14 cellular contexts compared by ENCODE assay signal in genomic region chr3:78754066-78754743, GRCh38.
A peak's percentile ranks its signal among the peaks of the same experiment; 100 is the strongest.
DNase-seq lines count a peak whose midpoint lies in the region; ATAC-seq and TF ChIP-seq lines count a peak whose summit lies in the region.
"Had no signal": no experiment of that assay in that cellular context is flagged by ENCODE, and none has a peak within 500 bp of the region (broad histone marks: within the 10 kb centered on the region; RNA-seq: fewer than 3 reads in every experiment).

No MANE protein-coding gene starts in this region.

- H3K27ac ChIP-seq in SK-N-SH (ENCODE audit: low read depth in 2 of 2, low read length in 1 of 2) = peak overlapping the region in 1 of 2 experiments; percentile 46; a peak in 2 of 4 replicates

- no peak for TF ChIP-seq CTCF in SK-N-SH (IDR thresholded peaks at IDR 0.05)

- DNase-seq in GM03348 (ENCODE audit: low spot score) (peak; percentile 62), SK-N-SH (no peak), fibroblast of peridontal ligament (ENCODE audit: extremely low read depth) (peak; percentile 79), putamen (ENCODE audit: low spot score) (peak; percentile 82), DMS114 treated with DMSO at 0.1 percent for 48 hours (lab: John Stamatoyannopoulos, UW; ENCODE audit: unreplicated experiment) (no peak), OCI-M1 (lab: John Stamatoyannopoulos, UW) (no peak)
- DNase-seq in activated CD8-positive, alpha-beta memory T cell treated with anti-CD3 and anti-CD28 coated beads for 24 hours = no peak
- DNase-seq: activated CD4-positive, alpha-beta T cell treated with anti-CD3 and anti-CD28 coated beads, Interleukin-2, amount 50 U/mL, for 1 hour; activated gamma-delta T cell; DMS153; MV-4-11; NCI-H82; T-helper 1 cell had no signal

- H3K36me3 ChIP-seq in SK-N-SH (replicated peaks in 1 of 2; ENCODE audit: control insufficient read depth in 1 of 2, insufficient read depth in 2 of 2, low read length in 1 of 2) = peaks cover 0 to 3% of the 10 kb centered on the region in 2 experiments

- H2AFZ ChIP-seq in SK-N-SH (ENCODE audit: low read depth) = no peak overlapping the region

- peak in 1 of 2 experiments; percentile 46; a peak in 1 of 4 replicates for TF ChIP-seq EP300 in SK-N-SH (IDR thresholded peaks at IDR 0.05; ENCODE audit: borderline replicate concordance in 1 of 2, low read depth in 1 of 2, low read length in 1 of 2)

- peaks cover 4% of the 10 kb centered on the region for H3K79me2 ChIP-seq in SK-N-SH (ENCODE audit: insufficient read depth)

- TF ChIP-seq RAD21 in SK-N-SH (IDR thresholded peaks at IDR 0.05; ENCODE audit: low read length) = no peak

- H3K4me3 ChIP-seq in SK-N-SH (ENCODE audit: low read depth in 2 of 2, low read length in 1 of 2) = no peak overlapping the region

- H3K4me1 ChIP-seq in SK-N-SH (ENCODE audit: control insufficient read depth in 1 of 2, insufficient read depth in 2 of 2, low read depth in 1 of 2, low read length in 1 of 2) = no peaks in the 10 kb centered on the region

- 62% methylated on average over 3 of the region's 3 CpGs for WGBS in SK-N-SH (ENCODE audit: low lambda C conversion rate)

- peak overlapping the region; percentile 12; the same call in 1 of the 2 replicates for H3K4me2 ChIP-seq in SK-N-SH

- no peaks in the 10 kb centered on the region for H3K9me3 ChIP-seq in SK-N-SH

- H3K27me3 ChIP-seq in SK-N-SH (ENCODE audit: insufficient read depth) = no peaks in the 10 kb centered on the region

- CTCF ChIA-PET in SK-N-SH (lab: Yijun Ruan, JAX) = interaction anchor here (1.3 kb wide), 1 partner anchor 69 kb away, joined by 3 read pairs; no protein-coding TSS in a partner anchor

- peaks cover 11% of the 10 kb centered on the region for H3F3A ChIP-seq in SK-N-SH (replicated peaks; ENCODE audit: insufficient read depth)

- POLR2A ChIA-PET in SK-N-SH (lab: Yijun Ruan, JAX) = no interaction called here

- H3K9me2 ChIP-seq in SK-N-SH = no peaks in the 10 kb centered on the region

- no peak for ATAC-seq in GM18870 (IDR thresholded peaks at IDR 0.05; ENCODE audit: unreplicated experiment)

- H3K9ac ChIP-seq in SK-N-SH = no peak overlapping the region

- no peaks in the 10 kb centered on the region for H4K20me1 ChIP-seq in SK-N-SH (ENCODE audit: insufficient read depth)

TF ChIP-seq in SK-N-SH, 30 proteins besides CTCF, POLR2A, EP300 and RAD21:
- TF ChIP-seq NFIC (IDR thresholded peaks at IDR 0.05; ENCODE audit: borderline replicate concordance) (peak; percentile 64), TCF12 (IDR thresholded peaks at IDR 0.05) (peak; percentile 73), PBX3 (IDR thresholded peaks at IDR 0.05) (peak; percentile 28; the same call in 1 of the 2 replicates), TAF1 (IDR thresholded peaks at IDR 0.05; ENCODE audit: borderline replicate concordance, low read depth, low read length) (no peak), IRF3 (IDR thresholded peaks at IDR 0.05; ENCODE audit: low read depth, low read length) (no peak), FOSL2 (IDR thresholded peaks at IDR 0.05; ENCODE audit: borderline replicate concordance, low read depth) (peak; percentile 38; the same call in 1 of the 2 replicates), RFX5 (IDR thresholded peaks at IDR 0.05; ENCODE audit: low read length) (no peak), USF1 (IDR thresholded peaks at IDR 0.05; ENCODE audit: borderline replicate concordance, low read depth) (no peak), RXRA (IDR thresholded peaks at IDR 0.05; ENCODE audit: borderline replicate concordance, low read depth) (no peak), ELF1 (IDR thresholded peaks at IDR 0.05) (no peak), MAX (IDR thresholded peaks at IDR 0.05; ENCODE audit: low read depth) (no peak), NRF1 (IDR thresholded peaks at IDR 0.05; ENCODE audit: low read depth, low read length) (no peak), MXI1 (IDR thresholded peaks at IDR 0.05; ENCODE audit: low read depth, low read length) (no peak), JUND (IDR thresholded peaks at IDR 0.05) (peak; percentile 56; the same call in 1 of the 2 replicates), EZH2phosphoT487 (IDR thresholded peaks at IDR 0.05; ENCODE audit: borderline replicate concordance, low read depth) (no peak), POLR2AphosphoS5 (IDR thresholded peaks at IDR 0.05; ENCODE audit: low read depth, low read length) (no peak), RCOR1 (IDR thresholded peaks at IDR 0.05; ENCODE audit: low read length) (no peak), ZBTB33 (IDR thresholded peaks at IDR 0.05; ENCODE audit: borderline replicate concordance, low read depth) (no peak), CHD2 (IDR thresholded peaks at IDR 0.05; ENCODE audit: low read length, partially characterized antibody) (no peak), YY1 (IDR thresholded peaks at IDR 0.05; ENCODE audit: low read depth) (no peak), MEF2A (IDR thresholded peaks at IDR 0.05; ENCODE audit: borderline replicate concordance, low read depth) (0 out of 2 replicates have a peak, but pooled peaks have one; percentile 18), FOXM1 (IDR thresholded peaks at IDR 0.05; ENCODE audit: low read depth) (no peak)

Comparison
In these comparisons a context has a peak if more than half of its experiments do, and no peak if none do; other contexts are left out.
1. DNase-seq: peak in GM03348 (single experiment), fibroblast of peridontal ligament (single experiment) and putamen (single experiment); none in SK-N-SH (single experiment), activated CD8-positive, alpha-beta memory T cell treated with anti-CD3 and anti-CD28 coated beads for 24 hours (single experiment), DMS114 treated with DMSO at 0.1 percent for 48 hours (single experiment) and OCI-M1 (single experiment).